In genomic region chr7:31236868-31237267, GRCh38 we compare ENCODE assay signal across 1 cellular context.
TF ChIP-seq lines count a peak whose summit lies in the region.

No MANE protein-coding gene starts in this region.

TF ChIP-seq in GM23338, 12 proteins besides CTCF, POLR2A, EP300 and RAD21 (continued from another document):
- no peak for TF ChIP-seq REST (IDR thresholded peaks at IDR 0.05; ENCODE audit: unreplicated experiment)
